Comparison of ENCODE assay signal across 14 cellular contexts in the genomic region with DNA sequence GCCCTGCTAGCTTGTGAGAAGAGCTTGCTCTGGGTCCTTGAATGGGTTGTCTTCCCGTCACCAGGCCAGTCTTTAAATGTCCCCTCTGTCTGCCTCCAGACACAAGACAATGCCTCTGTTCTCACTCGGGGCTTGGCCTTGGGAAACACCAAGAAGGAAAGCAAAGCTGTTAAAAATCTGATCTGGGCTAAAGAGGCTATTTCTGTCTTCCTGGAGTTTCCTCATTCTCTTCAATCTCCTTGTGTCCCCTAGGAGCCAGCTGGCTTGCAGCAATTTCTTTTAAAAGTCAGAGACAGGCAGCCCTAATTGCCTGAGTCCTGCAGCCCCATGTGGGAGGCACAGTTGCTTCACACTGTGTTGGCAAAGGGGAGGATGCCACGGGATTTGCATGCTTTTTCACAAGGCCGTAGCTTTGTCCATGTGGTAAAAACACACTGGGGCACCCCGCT. TPM values are rescaled to one million over a fixed set of nuclear protein-coding genes. Genes with fewer than 3 reads are reported as not detected.
DNase-seq lines count a peak whose midpoint lies in the region; ATAC-seq and TF ChIP-seq lines count a peak whose summit lies in the region.
"Had no signal": no experiment of that assay in that cellular context is flagged by ENCODE, and none has a peak within 500 bp of the region (broad histone marks: within the 10 kb centered on the region; RNA-seq: fewer than 3 reads in every experiment).

No MANE protein-coding gene starts in this region.

- ATAC-seq in activated CD8-positive, alpha-beta T cell treated with anti-CD3 and anti-CD28 coated beads, Interleukin-2, amount 10 ng/mL, durations not matched to agents 7 days and 5 days: no peak
- ATAC-seq in activated CD8-positive, alpha-beta T cell treated with anti-CD3 and anti-CD28 coated beads for 36 hours: no peak
- ATAC-seq in GM19328 (IDR thresholded peaks at IDR 0.05; ENCODE audit: unreplicated experiment): no peak
- ATAC-seq in WTC11: no peak
- ATAC-seq: K562 had no signal

- TF ChIP-seq CTCF in activated CD8-positive, alpha-beta T cell treated with anti-CD3 and anti-CD28 coated beads for 36 hours (IDR thresholded peaks at IDR 0.05): no peak
- no peak for TF ChIP-seq CTCF in WTC11 (IDR thresholded peaks at IDR 0.05)

- CTCF ChIA-PET in activated CD8-positive, alpha-beta T cell treated with anti-CD3 and anti-CD28 coated beads, Interleukin-2, amount 10 ng/mL, durations not matched to agents 7 days and 5 days (lab: Charles Lee): no interaction called here
- CTCF ChIA-PET in activated CD8-positive, alpha-beta T cell treated with anti-CD3 and anti-CD28 coated beads for 36 hours (lab: Charles Lee): interaction anchor here (1.5 kb wide), 1 partner anchor 10 kb away, joined by 3 read pairs; no protein-coding TSS in a partner anchor
- CTCF ChIA-PET in WTC11 (lab: Charles Lee): interaction anchor here (0.8 to 2.7 kb wide), 4 partner anchors 8 to 92 kb away, joined by 3 to 13 read pairs (median 4); no protein-coding TSS in a partner anchor

- POLR2A ChIA-PET in activated CD8-positive, alpha-beta T cell treated with anti-CD3 and anti-CD28 coated beads, Interleukin-2, amount 10 ng/mL, durations not matched to agents 7 days and 5 days (lab: Charles Lee): no interaction called here
- POLR2A ChIA-PET in activated CD8-positive, alpha-beta T cell treated with anti-CD3 and anti-CD28 coated beads for 36 hours (lab: Charles Lee): interaction anchor here (1.1 kb wide), 1 partner anchor 72 kb away, joined by 3 read pairs; no protein-coding TSS in a partner anchor
- POLR2A ChIA-PET in WTC11 (lab: Charles Lee): no interaction called here

- H3K4me3 Mint-ChIP-seq in activated CD8-positive, alpha-beta T cell treated with anti-CD3 and anti-CD28 coated beads, Interleukin-2, amount 10 ng/mL, durations not matched to agents 7 days and 5 days: no peak overlapping the region
- H3K4me3 Mint-ChIP-seq in activated CD8-positive, alpha-beta T cell treated with anti-CD3 and anti-CD28 coated beads for 36 hours: no peak overlapping the region
- H3K4me3 Mint-ChIP-seq in WTC11: no peak overlapping the region
- H3K4me3 Mint-ChIP-seq: activated naive CD4-positive, alpha-beta T cell treated with anti-CD3 and anti-CD28 coated beads, Interleukin-2, amount 50 U/mL, for 24 hours had no signal

- peak overlapping the region; percentile 21 for H3K27ac Mint-ChIP-seq in activated CD8-positive, alpha-beta T cell treated with anti-CD3 and anti-CD28 coated beads, Interleukin-2, amount 10 ng/mL, durations not matched to agents 7 days and 5 days
- no peak overlapping the region for H3K27ac Mint-ChIP-seq in activated CD8-positive, alpha-beta T cell treated with anti-CD3 and anti-CD28 coated beads for 36 hours
- no peak overlapping the region for H3K27ac Mint-ChIP-seq in WTC11

- H3K9me3 Mint-ChIP-seq in activated CD8-positive, alpha-beta T cell treated with anti-CD3 and anti-CD28 coated beads, Interleukin-2, amount 10 ng/mL, durations not matched to agents 7 days and 5 days (ENCODE audit: insufficient read depth): no peaks in the 10 kb centered on the region
- no peaks in the 10 kb centered on the region for H3K9me3 Mint-ChIP-seq in activated CD8-positive, alpha-beta T cell treated with anti-CD3 and anti-CD28 coated beads for 36 hours
- H3K9me3 Mint-ChIP-seq in WTC11: no peaks in the 10 kb centered on the region
- H3K9me3 Mint-ChIP-seq: activated naive CD4-positive, alpha-beta T cell treated with anti-CD3 and anti-CD28 coated beads, Interleukin-2, amount 50 U/mL, for 24 hours had no signal

- H3K36me3 Mint-ChIP-seq in activated CD8-positive, alpha-beta T cell treated with anti-CD3 and anti-CD28 coated beads, Interleukin-2, amount 10 ng/mL, durations not matched to agents 7 days and 5 days (ENCODE audit: low read depth): peaks cover 4% of the 10 kb centered on the region
- no peaks in the 10 kb centered on the region for H3K36me3 Mint-ChIP-seq in activated CD8-positive, alpha-beta T cell treated with anti-CD3 and anti-CD28 coated beads for 36 hours (ENCODE audit: low read depth)
- no peaks in the 10 kb centered on the region for H3K36me3 Mint-ChIP-seq in WTC11
- H3K36me3 Mint-ChIP-seq: activated naive CD4-positive, alpha-beta T cell treated with anti-CD3 and anti-CD28 coated beads, Interleukin-2, amount 50 U/mL, for 24 hours had no signal

- intact Hi-C loops in activated CD8-positive, alpha-beta T cell treated with anti-CD3 and anti-CD28 coated beads for 36 hours (cut with micrococcal nuclease): no loop called here

- H3K27ac ChIP-seq in cingulate gyrus (ENCODE audit: low read depth, low read length): peak overlapping the region; percentile 94
- H3K27ac ChIP-seq in temporal lobe (ENCODE audit: low read depth, low read length): peak overlapping the region; percentile 90
- H3K27ac ChIP-seq: prostate gland had no signal

- DNase-seq in activated CD8-positive, alpha-beta T cell treated with anti-CD3 and anti-CD28 coated beads, Interleukin-2, amount 10 ng/mL, durations not matched to agents 7 days and 5 days: no peak
- no peak for DNase-seq in activated CD8-positive, alpha-beta T cell treated with anti-CD3 and anti-CD28 coated beads for 36 hours
- peak; percentile 86 for DNase-seq in medulla oblongata (ENCODE audit: extremely low spot score)
- DNase-seq in WTC11 (ENCODE audit: low spot score): no peak
- no peak for DNase-seq in activated T-cell treated with anti-CD3 and anti-CD28 coated beads, Interleukin-2, amount 50 U/mL, for 1 hour
- DNase-seq: ACHN; activated CD4-positive, alpha-beta T cell treated with anti-CD3 and anti-CD28 coated beads for 48 hours; H7 had no signal

- peaks cover 59% of the 10 kb centered on the region for H3K4me1 Mint-ChIP-seq in activated CD8-positive, alpha-beta T cell treated with anti-CD3 and anti-CD28 coated beads, Interleukin-2, amount 10 ng/mL, durations not matched to agents 7 days and 5 days (ENCODE audit: low read depth)
- H3K4me1 Mint-ChIP-seq in activated CD8-positive, alpha-beta T cell treated with anti-CD3 and anti-CD28 coated beads for 36 hours (ENCODE audit: low read depth): peaks cover 27% of the 10 kb centered on the region
- H3K4me1 Mint-ChIP-seq in WTC11: peaks cover 31% of the 10 kb centered on the region

- peaks cover 4% of the 10 kb centered on the region for H3K27me3 Mint-ChIP-seq in activated CD8-positive, alpha-beta T cell treated with anti-CD3 and anti-CD28 coated beads, Interleukin-2, amount 10 ng/mL, durations not matched to agents 7 days and 5 days (ENCODE audit: low read depth)
- peaks cover 4% of the 10 kb centered on the region for H3K27me3 Mint-ChIP-seq in activated CD8-positive, alpha-beta T cell treated with anti-CD3 and anti-CD28 coated beads for 36 hours
- H3K27me3 Mint-ChIP-seq in WTC11 (ENCODE audit: low read depth): peaks cover 35% of the 10 kb centered on the region
- H3K27me3 Mint-ChIP-seq: activated naive CD4-positive, alpha-beta T cell treated with anti-CD3 and anti-CD28 coated beads, Interleukin-2, amount 50 U/mL, for 24 hours had no signal

TF ChIP-seq in WTC11, 78 proteins besides CTCF, POLR2A, EP300 and RAD21 (continues in another document):
- TF ChIP-seq, protein P1, sequence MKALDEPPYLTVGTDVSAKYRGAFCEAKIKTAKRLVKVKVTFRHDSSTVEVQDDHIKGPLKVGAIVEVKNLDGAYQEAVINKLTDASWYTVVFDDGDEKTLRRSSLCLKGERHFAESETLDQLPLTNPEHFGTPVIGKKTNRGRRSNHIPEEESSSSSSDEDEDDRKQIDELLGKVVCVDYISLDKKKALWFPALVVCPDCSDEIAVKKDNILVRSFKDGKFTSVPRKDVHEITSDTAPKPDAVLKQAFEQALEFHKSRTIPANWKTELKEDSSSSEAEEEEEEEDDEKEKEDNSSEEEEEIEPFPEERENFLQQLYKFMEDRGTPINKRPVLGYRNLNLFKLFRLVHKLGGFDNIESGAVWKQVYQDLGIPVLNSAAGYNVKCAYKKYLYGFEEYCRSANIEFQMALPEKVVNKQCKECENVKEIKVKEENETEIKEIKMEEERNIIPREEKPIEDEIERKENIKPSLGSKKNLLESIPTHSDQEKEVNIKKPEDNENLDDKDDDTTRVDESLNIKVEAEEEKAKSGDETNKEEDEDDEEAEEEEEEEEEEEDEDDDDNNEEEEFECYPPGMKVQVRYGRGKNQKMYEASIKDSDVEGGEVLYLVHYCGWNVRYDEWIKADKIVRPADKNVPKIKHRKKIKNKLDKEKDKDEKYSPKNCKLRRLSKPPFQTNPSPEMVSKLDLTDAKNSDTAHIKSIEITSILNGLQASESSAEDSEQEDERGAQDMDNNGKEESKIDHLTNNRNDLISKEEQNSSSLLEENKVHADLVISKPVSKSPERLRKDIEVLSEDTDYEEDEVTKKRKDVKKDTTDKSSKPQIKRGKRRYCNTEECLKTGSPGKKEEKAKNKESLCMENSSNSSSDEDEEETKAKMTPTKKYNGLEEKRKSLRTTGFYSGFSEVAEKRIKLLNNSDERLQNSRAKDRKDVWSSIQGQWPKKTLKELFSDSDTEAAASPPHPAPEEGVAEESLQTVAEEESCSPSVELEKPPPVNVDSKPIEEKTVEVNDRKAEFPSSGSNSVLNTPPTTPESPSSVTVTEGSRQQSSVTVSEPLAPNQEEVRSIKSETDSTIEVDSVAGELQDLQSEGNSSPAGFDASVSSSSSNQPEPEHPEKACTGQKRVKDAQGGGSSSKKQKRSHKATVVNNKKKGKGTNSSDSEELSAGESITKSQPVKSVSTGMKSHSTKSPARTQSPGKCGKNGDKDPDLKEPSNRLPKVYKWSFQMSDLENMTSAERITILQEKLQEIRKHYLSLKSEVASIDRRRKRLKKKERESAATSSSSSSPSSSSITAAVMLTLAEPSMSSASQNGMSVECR (CRISPR knock-in tag; IDR thresholded peaks at IDR 0.05; ENCODE audit: borderline replicate concordance): no peak
- TF ChIP-seq, protein P2, sequence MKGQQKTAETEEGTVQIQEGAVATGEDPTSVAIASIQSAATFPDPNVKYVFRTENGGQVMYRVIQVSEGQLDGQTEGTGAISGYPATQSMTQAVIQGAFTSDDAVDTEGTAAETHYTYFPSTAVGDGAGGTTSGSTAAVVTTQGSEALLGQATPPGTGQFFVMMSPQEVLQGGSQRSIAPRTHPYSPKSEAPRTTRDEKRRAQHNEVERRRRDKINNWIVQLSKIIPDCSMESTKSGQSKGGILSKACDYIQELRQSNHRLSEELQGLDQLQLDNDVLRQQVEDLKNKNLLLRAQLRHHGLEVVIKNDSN (CRISPR knock-in tag; IDR thresholded peaks at IDR 0.05): no peak
- TF ChIP-seq ZBTB21 (CRISPR knock-in tag; IDR thresholded peaks at IDR 0.05; ENCODE audit: borderline replicate concordance): no peak

RNA-seq across cellular contexts. Expression of a gene that starts 2.6 kb away (rescaled TPM):
- under 1 TPM; 0.52 to 0.84 TPM for total RNA-seq in activated CD8-positive, alpha-beta T cell treated with anti-CD3 and anti-CD28 coated beads, Interleukin-2, amount 10 ng/mL, durations not matched to agents 7 days and 5 days
- under 1 TPM; 0.45 to 0.47 TPM for total RNA-seq in activated CD8-positive, alpha-beta T cell treated with anti-CD3 and anti-CD28 coated beads for 36 hours
- total RNA-seq in temporal lobe: 0.25 TPM
- 0.21 to 0.26 TPM (median 0.23 TPM) in 3 replicates for total RNA-seq in WTC11 (2021)
- total RNA-seq: H7, K562 had no signal

RNA-seq across cellular contexts. Expression of a gene that starts 49.4 kb away (rescaled TPM):
- under 1 TPM; 0.37 TPM for total RNA-seq in activated CD8-positive, alpha-beta T cell treated with anti-CD3 and anti-CD28 coated beads, Interleukin-2, amount 10 ng/mL, durations not matched to agents 7 days and 5 days
- under 1 TPM; 0.11 to 0.18 TPM for total RNA-seq in activated CD8-positive, alpha-beta T cell treated with anti-CD3 and anti-CD28 coated beads for 36 hours
- under 0.01 TPM for total RNA-seq in temporal lobe
- total RNA-seq in WTC11 (2021): 0.44 to 0.80 TPM (median 0.60 TPM) in 3 replicates
- total RNA-seq: K562 had no signal
